In the genomic region with DNA sequence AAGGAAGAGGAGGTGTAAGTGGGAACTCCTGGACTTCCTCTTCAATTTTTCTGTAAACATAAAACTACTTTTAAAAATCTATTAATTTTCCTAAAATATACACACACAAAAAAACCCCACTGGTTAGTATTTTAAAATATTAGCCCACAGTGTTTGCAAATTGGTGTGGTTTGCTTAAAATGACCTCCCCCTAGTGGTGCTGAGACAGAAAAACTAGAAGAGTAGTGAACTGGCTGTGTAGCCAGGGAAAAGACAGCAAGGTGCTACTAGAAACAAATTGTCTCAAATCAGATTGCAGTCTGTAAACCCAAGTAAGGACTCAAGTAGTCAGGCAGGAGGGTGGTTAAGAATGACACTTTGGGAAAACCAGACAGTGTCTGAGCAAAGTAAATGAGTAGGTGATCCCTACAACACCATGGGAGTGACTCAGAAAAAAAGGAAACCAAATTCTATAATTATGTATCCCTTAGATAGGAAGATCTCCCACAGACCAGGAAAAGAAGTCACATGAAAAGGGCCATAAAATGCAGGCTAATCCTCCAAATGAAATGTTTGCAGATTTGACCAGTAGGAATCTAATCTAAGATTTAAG, we compare ENCODE assay signal across 8 cellular contexts. TPM values are rescaled to one million over a fixed set of nuclear protein-coding genes. Genes with fewer than 3 reads are reported as not detected.
DNase-seq lines count a peak whose midpoint lies in the region; ATAC-seq and TF ChIP-seq lines count a peak whose summit lies in the region.

No MANE protein-coding gene starts in this region.

- no peak overlapping the region for H2BK15ac ChIP-seq in neuronal stem cell (ENCODE audit: low read length)

- no peak overlapping the region for H3K27ac ChIP-seq in adrenal gland
- no peak overlapping the region for H3K27ac ChIP-seq in neuronal stem cell (replicated peaks; ENCODE audit: low read length)
- H3K27ac ChIP-seq in coronary artery = no peak overlapping the region

- no peak overlapping the region for H2BK120ac ChIP-seq in neuronal stem cell (ENCODE audit: low read depth, low read length)

- TF ChIP-seq POLR2A in adrenal gland (IDR thresholded peaks at IDR 0.05) = no peak

- H4K91ac ChIP-seq in neuronal stem cell (ENCODE audit: low read depth, low read length, poor library complexity) = no peak overlapping the region

- DNase-seq in NCI-H82 (lab: John Stamatoyannopoulos, UW) = peak; percentile 46
- DNase-seq in NCI-H82 treated with DMSO at 0.1 percent for 48 hours (lab: John Stamatoyannopoulos, UW; ENCODE audit: unreplicated experiment) = no peak
- no peak for DNase-seq in adrenal gland
- DNase-seq in neuronal stem cell (ENCODE audit: low spot score) = peak; percentile 14
- no peak for DNase-seq in activated effector memory CD4-positive, alpha-beta T cell treated with Interleukin-2 at 50 U/mL for 16 hours
- DNase-seq in posterior cingulate gyrus = no peak
- DNase-seq in coronary artery (ENCODE audit: low spot score) = no peak

- H3K9me3 ChIP-seq in adrenal gland (replicated peaks in 1 of 3) (no peaks in the 10 kb centered on the region), neuronal stem cell (replicated peaks in 1 of 2; ENCODE audit: control insufficient read depth in 2 of 2, insufficient read depth in 1 of 2, low read depth in 1 of 2, low read length in 2 of 2) (no peaks in the 10 kb centered on the region)

- no peak overlapping the region for H3K23ac ChIP-seq in neuronal stem cell (ENCODE audit: low read depth, low read length, poor library complexity)

- H4K8ac ChIP-seq in neuronal stem cell (ENCODE audit: low read depth, low read length) = no peak overlapping the region

- H3K4me1 ChIP-seq in adrenal gland (replicated peaks in 1 of 2) = no peaks in the 10 kb centered on the region
- no peaks in the 10 kb centered on the region for H3K4me1 ChIP-seq in neuronal stem cell (ENCODE audit: control insufficient read depth in 2 of 2, insufficient read depth in 1 of 2, low read depth in 1 of 2, low read length in 2 of 2)

- H3K18ac ChIP-seq in neuronal stem cell (ENCODE audit: low read length) = no peak overlapping the region

- H3K4me2 ChIP-seq in neuronal stem cell (ENCODE audit: insufficient read depth, low read length, poor library complexity, severe bottlenecking) = no peak overlapping the region

- no peak overlapping the region for H2AFZ ChIP-seq in neuronal stem cell (ENCODE audit: low read length)

- H3K14ac ChIP-seq in neuronal stem cell (ENCODE audit: low read length) = no peak overlapping the region

- peak in 4 of 6 experiments; percentile 15 to 32 (median 22) for TF ChIP-seq CTCF in adrenal gland (IDR thresholded peaks at IDR 0.05)
- TF ChIP-seq CTCF in coronary artery (IDR thresholded peaks at IDR 0.05) = no peak

- H3K9ac ChIP-seq in neuronal stem cell (ENCODE audit: low read depth, low read length, poor library complexity) = no peak overlapping the region

- H3K27me3 ChIP-seq in adrenal gland (no peaks in the 10 kb centered on the region), neuronal stem cell (ENCODE audit: control insufficient read depth in 3 of 3, insufficient read depth in 3 of 3, low read depth in 1 of 3, low read length in 3 of 3) (no peaks in the 10 kb centered on the region)

- no peak overlapping the region for H2AK5ac ChIP-seq in neuronal stem cell (ENCODE audit: low read depth, low read length)

- peak; percentile 56 for ATAC-seq in HG03196 (IDR thresholded peaks at IDR 0.05; ENCODE audit: unreplicated experiment)

- intact Hi-C loops in adrenal gland (cut with DNase I) (no loop called here), posterior cingulate gyrus (cut with DNase I) (no loop called here)

- H3K4me3 ChIP-seq in adrenal gland = no peak overlapping the region
- H3K4me3 ChIP-seq in neuronal stem cell (ENCODE audit: low read length in 2 of 2) = no peak overlapping the region
- H3K4me3 ChIP-seq in coronary artery = no peak overlapping the region

- no peaks in the 10 kb centered on the region for H3K79me1 ChIP-seq in neuronal stem cell (ENCODE audit: low read depth, low read length)

- H2BK5ac ChIP-seq in neuronal stem cell (ENCODE audit: low read length) = no peak overlapping the region

- H2BK12ac ChIP-seq in neuronal stem cell (ENCODE audit: low read length) = no peak overlapping the region

- no peak overlapping the region for H3K4ac ChIP-seq in neuronal stem cell (ENCODE audit: low read length)

- H3K36me3 ChIP-seq in adrenal gland (replicated peaks in 1 of 2) (no peaks in the 10 kb centered on the region), neuronal stem cell (replicated peaks in 1 of 2; ENCODE audit: control insufficient read depth in 2 of 2, insufficient read depth in 2 of 2, low read length in 2 of 2) (no peaks in the 10 kb centered on the region)

RNA-seq across cellular contexts. Expression of gene AMTN, which starts 26.0 kb away (rescaled TPM):
- total RNA-seq in adrenal gland = not detected
- polyA plus RNA-seq in adrenal gland = not detected
- polyA plus RNA-seq in neuronal stem cell (2013, experiment 1 of 2) = not detected
- not detected for polyA plus RNA-seq in neuronal stem cell (2013, experiment 2 of 2)

RNA-seq across cellular contexts. Expression of gene AMBN, which starts 47.7 kb away (rescaled TPM):
- total RNA-seq in adrenal gland = not detected
- not detected for polyA plus RNA-seq in adrenal gland
- 0.06 TPM for polyA plus RNA-seq in neuronal stem cell (2013, experiment 1 of 2)
- polyA plus RNA-seq in neuronal stem cell (2013, experiment 2 of 2) = 0.10 TPM

Comparison
In these comparisons a context has a peak if more than half of its experiments do, and no peak if none do; other contexts are left out.
1. DNase-seq: peak in NCI-H82 (single experiment) and neuronal stem cell (single experiment); none in NCI-H82 treated with DMSO at 0.1 percent for 48 hours (single experiment), adrenal gland (0 of 7), activated effector memory CD4-positive, alpha-beta T cell treated with Interleukin-2 at 50 U/mL for 16 hours (single experiment), posterior cingulate gyrus (0 of 10) and coronary artery (single experiment).